1 cellular context compared by ENCODE assay signal in the genomic region with DNA sequence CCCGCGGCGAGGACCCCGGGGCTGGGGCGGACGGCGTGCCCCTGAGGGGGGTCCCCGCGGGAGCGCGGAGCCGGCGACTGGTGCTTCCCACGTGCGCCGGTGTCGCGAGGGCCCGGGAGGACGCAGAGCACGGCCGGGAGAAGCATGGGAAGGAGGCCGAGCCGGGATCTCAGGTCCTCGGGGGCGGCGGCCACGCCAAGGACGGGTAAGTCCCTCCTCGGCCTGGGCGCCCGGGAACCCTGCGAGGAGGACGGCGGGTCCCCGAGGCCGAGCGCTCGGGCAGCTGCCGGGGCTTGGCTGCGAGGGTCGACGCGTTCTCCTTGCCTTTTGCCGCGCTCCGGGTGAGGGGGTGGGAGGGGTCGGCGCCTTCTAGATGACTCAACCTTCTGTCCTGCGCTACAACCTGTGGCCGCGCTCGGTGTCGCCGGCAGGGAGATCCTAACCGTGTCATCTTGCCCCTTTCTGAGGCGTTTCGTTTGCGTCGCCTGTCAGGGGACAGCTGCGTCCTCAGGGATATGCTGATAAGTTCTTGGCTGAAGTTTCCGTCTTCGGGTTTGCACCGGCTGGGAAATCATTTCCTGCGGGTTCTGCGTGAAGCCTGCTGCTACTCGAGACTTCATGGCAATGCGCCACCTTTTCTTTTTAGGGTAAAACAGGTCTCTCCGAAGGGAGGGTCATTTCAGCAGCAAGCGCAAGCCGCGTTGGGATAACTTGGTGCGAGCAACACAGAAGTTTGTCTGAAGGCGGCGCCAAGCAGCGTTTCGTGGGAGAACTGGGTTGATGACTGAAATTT.
A peak's percentile ranks its signal among the peaks of the same experiment; 100 is the strongest.
TF ChIP-seq lines count a peak whose summit lies in the region.

No MANE protein-coding gene starts in this region.

TF ChIP-seq in K562, 482 proteins besides CTCF, POLR2A, EP300 and RAD21 (continued from another document and continues in another):
- TF ChIP-seq, protein P1, sequence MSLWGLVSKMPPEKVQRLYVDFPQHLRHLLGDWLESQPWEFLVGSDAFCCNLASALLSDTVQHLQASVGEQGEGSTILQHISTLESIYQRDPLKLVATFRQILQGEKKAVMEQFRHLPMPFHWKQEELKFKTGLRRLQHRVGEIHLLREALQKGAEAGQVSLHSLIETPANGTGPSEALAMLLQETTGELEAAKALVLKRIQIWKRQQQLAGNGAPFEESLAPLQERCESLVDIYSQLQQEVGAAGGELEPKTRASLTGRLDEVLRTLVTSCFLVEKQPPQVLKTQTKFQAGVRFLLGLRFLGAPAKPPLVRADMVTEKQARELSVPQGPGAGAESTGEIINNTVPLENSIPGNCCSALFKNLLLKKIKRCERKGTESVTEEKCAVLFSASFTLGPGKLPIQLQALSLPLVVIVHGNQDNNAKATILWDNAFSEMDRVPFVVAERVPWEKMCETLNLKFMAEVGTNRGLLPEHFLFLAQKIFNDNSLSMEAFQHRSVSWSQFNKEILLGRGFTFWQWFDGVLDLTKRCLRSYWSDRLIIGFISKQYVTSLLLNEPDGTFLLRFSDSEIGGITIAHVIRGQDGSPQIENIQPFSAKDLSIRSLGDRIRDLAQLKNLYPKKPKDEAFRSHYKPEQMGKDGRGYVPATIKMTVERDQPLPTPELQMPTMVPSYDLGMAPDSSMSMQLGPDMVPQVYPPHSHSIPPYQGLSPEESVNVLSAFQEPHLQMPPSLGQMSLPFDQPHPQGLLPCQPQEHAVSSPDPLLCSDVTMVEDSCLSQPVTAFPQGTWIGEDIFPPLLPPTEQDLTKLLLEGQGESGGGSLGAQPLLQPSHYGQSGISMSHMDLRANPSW (CRISPR knock-in tag; IDR thresholded peaks at IDR 0.05), result 0 out of 2 replicates have a peak, but pooled peaks have one; percentile 31
- no peak for TF ChIP-seq MCM3 (IDR thresholded peaks at IDR 0.05)
- TF ChIP-seq FIP1L1 (IDR thresholded peaks at IDR 0.05; ENCODE audit: low read depth, low read length, poor library complexity, severe bottlenecking), result no peak
- TF ChIP-seq GATAD2A (IDR thresholded peaks at IDR 0.05), result no peak
- no peak for TF ChIP-seq EHMT2 (IDR thresholded peaks at IDR 0.05)
- peak; percentile 61; the same call in 1 of the 2 replicates for TF ChIP-seq LEF1 (IDR thresholded peaks at IDR 0.05)
- no peak for TF ChIP-seq ESRRB (CRISPR knock-in tag; IDR thresholded peaks at IDR 0.05; ENCODE audit: borderline replicate concordance)
- peak; percentile 25; the same call in 1 of the 2 replicates for TF ChIP-seq CTBP1 (IDR thresholded peaks at IDR 0.05; ENCODE audit: borderline replicate concordance)
- TF ChIP-seq, protein P2, sequence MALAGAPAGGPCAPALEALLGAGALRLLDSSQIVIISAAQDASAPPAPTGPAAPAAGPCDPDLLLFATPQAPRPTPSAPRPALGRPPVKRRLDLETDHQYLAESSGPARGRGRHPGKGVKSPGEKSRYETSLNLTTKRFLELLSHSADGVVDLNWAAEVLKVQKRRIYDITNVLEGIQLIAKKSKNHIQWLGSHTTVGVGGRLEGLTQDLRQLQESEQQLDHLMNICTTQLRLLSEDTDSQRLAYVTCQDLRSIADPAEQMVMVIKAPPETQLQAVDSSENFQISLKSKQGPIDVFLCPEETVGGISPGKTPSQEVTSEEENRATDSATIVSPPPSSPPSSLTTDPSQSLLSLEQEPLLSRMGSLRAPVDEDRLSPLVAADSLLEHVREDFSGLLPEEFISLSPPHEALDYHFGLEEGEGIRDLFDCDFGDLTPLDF (CRISPR knock-in tag; IDR thresholded peaks at IDR 0.05), result no peak; the same call in 1 of the 2 replicates
- peak in 1 of 2 experiments; percentile 29; a peak in 1 of 4 replicates for TF ChIP-seq RCOR1 (IDR thresholded peaks at IDR 0.05; ENCODE audit: borderline replicate concordance in 1 of 2, low read depth in 2 of 2, low read length in 2 of 2)
- TF ChIP-seq ZNF586 (CRISPR knock-in tag; conservative IDR thresholded peaks at IDR 0.05), result no peak
- no peak for TF ChIP-seq MXI1 (IDR thresholded peaks at IDR 0.05; ENCODE audit: low read depth, low read length)
- TF ChIP-seq NFYB (IDR thresholded peaks at IDR 0.05; ENCODE audit: extremely low read depth, insufficient read length), result no peak
- TF ChIP-seq JUNB (CRISPR knock-in tag; conservative IDR thresholded peaks at IDR 0.05), result no peak
- peak; percentile 44; the same call in 1 of the 2 replicates for TF ChIP-seq SAFB (IDR thresholded peaks at IDR 0.05; ENCODE audit: borderline replicate concordance, low read depth, low read length)
- TF ChIP-seq KAT8 (IDR thresholded peaks at IDR 0.05; ENCODE audit: low read depth), result no peak
- TF ChIP-seq HDGF (IDR thresholded peaks at IDR 0.05), result no peak
- TF ChIP-seq ZBTB1 (CRISPR knock-in tag; IDR thresholded peaks at IDR 0.05; ENCODE audit: borderline replicate concordance, low read depth), result peak; percentile 63; the same call in 1 of the 2 replicates
- TF ChIP-seq ZBTB17 (CRISPR knock-in tag; IDR thresholded peaks at IDR 0.05), result no peak
- peak; percentile 74; the same call in 1 of the 2 replicates for TF ChIP-seq ZNF12 (CRISPR knock-in tag; IDR thresholded peaks at IDR 0.05)
- no peak for TF ChIP-seq PTRF (tag; IDR thresholded peaks at IDR 0.05)
- TF ChIP-seq NFE2L1 (tag; IDR thresholded peaks at IDR 0.05; ENCODE audit: borderline replicate concordance, low read depth), result no peak
- peak; percentile 24 for TF ChIP-seq FUS (optimal IDR thresholded peaks at IDR 0.05; ENCODE audit: low read depth, low read length)
- TF ChIP-seq, protein P3, sequence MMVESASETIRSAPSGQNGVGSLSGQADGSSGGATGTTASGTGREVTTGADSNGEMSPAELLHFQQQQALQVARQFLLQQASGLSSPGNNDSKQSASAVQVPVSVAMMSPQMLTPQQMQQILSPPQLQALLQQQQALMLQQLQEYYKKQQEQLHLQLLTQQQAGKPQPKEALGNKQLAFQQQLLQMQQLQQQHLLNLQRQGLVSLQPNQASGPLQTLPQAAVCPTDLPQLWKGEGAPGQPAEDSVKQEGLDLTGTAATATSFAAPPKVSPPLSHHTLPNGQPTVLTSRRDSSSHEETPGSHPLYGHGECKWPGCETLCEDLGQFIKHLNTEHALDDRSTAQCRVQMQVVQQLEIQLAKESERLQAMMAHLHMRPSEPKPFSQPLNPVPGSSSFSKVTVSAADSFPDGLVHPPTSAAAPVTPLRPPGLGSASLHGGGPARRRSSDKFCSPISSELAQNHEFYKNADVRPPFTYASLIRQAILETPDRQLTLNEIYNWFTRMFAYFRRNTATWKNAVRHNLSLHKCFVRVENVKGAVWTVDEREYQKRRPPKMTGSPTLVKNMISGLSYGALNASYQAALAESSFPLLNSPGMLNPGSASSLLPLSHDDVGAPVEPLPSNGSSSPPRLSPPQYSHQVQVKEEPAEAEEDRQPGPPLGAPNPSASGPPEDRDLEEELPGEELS (CRISPR knock-in tag; IDR thresholded peaks at IDR 0.05; ENCODE audit: borderline replicate concordance), result no peak; the same call in 1 of the 2 replicates
- TF ChIP-seq, protein P4, sequence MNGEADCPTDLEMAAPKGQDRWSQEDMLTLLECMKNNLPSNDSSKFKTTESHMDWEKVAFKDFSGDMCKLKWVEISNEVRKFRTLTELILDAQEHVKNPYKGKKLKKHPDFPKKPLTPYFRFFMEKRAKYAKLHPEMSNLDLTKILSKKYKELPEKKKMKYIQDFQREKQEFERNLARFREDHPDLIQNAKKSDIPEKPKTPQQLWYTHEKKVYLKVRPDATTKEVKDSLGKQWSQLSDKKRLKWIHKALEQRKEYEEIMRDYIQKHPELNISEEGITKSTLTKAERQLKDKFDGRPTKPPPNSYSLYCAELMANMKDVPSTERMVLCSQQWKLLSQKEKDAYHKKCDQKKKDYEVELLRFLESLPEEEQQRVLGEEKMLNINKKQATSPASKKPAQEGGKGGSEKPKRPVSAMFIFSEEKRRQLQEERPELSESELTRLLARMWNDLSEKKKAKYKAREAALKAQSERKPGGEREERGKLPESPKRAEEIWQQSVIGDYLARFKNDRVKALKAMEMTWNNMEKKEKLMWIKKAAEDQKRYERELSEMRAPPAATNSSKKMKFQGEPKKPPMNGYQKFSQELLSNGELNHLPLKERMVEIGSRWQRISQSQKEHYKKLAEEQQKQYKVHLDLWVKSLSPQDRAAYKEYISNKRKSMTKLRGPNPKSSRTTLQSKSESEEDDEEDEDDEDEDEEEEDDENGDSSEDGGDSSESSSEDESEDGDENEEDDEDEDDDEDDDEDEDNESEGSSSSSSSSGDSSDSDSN (IDR thresholded peaks at IDR 0.05; ENCODE audit: borderline replicate concordance in 1 of 2, low read depth in 2 of 2, low read length in 2 of 2), result peak in 1 of 2 experiments; percentile 24; a peak in 2 of 4 replicates
- 0 out of 2 replicates have a peak, but pooled peaks have one; percentile 15 for TF ChIP-seq STAG1 (CRISPR knock-in tag; IDR thresholded peaks at IDR 0.05; ENCODE audit: borderline replicate concordance)
- TF ChIP-seq, protein P5, sequence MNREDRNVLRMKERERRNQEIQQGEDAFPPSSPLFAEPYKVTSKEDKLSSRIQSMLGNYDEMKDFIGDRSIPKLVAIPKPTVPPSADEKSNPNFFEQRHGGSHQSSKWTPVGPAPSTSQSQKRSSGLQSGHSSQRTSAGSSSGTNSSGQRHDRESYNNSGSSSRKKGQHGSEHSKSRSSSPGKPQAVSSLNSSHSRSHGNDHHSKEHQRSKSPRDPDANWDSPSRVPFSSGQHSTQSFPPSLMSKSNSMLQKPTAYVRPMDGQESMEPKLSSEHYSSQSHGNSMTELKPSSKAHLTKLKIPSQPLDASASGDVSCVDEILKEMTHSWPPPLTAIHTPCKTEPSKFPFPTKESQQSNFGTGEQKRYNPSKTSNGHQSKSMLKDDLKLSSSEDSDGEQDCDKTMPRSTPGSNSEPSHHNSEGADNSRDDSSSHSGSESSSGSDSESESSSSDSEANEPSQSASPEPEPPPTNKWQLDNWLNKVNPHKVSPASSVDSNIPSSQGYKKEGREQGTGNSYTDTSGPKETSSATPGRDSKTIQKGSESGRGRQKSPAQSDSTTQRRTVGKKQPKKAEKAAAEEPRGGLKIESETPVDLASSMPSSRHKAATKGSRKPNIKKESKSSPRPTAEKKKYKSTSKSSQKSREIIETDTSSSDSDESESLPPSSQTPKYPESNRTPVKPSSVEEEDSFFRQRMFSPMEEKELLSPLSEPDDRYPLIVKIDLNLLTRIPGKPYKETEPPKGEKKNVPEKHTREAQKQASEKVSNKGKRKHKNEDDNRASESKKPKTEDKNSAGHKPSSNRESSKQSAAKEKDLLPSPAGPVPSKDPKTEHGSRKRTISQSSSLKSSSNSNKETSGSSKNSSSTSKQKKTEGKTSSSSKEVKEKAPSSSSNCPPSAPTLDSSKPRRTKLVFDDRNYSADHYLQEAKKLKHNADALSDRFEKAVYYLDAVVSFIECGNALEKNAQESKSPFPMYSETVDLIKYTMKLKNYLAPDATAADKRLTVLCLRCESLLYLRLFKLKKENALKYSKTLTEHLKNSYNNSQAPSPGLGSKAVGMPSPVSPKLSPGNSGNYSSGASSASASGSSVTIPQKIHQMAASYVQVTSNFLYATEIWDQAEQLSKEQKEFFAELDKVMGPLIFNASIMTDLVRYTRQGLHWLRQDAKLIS (CRISPR knock-in tag; IDR thresholded peaks at IDR 0.05), result peak; percentile 65; the same call in 1 of the 2 replicates
- TF ChIP-seq RB1 (IDR thresholded peaks at IDR 0.05; ENCODE audit: low read depth), result peak; percentile 33; the same call in 1 of the 2 replicates
- TF ChIP-seq NRF1 (conservative IDR thresholded peaks at IDR 0.05 in 1 of 2, IDR thresholded peaks at IDR 0.05 in 1 of 2), result peak; percentile 60 to 61
- no peak for TF ChIP-seq ZNF3 (CRISPR knock-in tag; IDR thresholded peaks at IDR 0.05)
- peak; percentile 42 for TF ChIP-seq TBP (optimal IDR thresholded peaks at IDR 0.05; ENCODE audit: low read depth, low read length)
- TF ChIP-seq ZNF384 (IDR thresholded peaks at IDR 0.05; ENCODE audit: low read depth, low read length), result no peak
- TF ChIP-seq, protein P6, sequence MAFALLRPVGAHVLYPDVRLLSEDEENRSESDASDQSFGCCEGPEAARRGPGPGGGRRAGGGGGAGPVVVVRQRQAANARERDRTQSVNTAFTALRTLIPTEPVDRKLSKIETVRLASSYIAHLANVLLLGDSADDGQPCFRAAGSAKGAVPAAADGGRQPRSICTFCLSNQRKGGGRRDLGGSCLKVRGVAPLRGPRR (CRISPR knock-in tag; IDR thresholded peaks at IDR 0.05), result no peak
- TF ChIP-seq, protein P7, sequence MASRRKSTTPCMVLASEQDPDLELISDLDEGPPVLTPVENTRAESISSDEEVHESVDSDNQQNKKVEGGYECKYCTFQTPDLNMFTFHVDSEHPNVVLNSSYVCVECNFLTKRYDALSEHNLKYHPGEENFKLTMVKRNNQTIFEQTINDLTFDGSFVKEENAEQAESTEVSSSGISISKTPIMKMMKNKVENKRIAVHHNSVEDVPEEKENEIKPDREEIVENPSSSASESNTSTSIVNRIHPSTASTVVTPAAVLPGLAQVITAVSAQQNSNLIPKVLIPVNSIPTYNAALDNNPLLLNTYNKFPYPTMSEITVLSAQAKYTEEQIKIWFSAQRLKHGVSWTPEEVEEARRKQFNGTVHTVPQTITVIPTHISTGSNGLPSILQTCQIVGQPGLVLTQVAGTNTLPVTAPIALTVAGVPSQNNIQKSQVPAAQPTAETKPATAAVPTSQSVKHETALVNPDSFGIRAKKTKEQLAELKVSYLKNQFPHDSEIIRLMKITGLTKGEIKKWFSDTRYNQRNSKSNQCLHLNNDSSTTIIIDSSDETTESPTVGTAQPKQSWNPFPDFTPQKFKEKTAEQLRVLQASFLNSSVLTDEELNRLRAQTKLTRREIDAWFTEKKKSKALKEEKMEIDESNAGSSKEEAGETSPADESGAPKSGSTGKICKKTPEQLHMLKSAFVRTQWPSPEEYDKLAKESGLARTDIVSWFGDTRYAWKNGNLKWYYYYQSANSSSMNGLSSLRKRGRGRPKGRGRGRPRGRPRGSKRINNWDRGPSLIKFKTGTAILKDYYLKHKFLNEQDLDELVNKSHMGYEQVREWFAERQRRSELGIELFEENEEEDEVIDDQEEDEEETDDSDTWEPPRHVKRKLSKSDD (conservative IDR thresholded peaks at IDR 0.05; ENCODE audit: low read length), result no peak
- no peak for TF ChIP-seq ZNF778 (CRISPR knock-in tag; IDR thresholded peaks at IDR 0.05)
- no peak for TF ChIP-seq KLF10 (CRISPR knock-in tag; IDR thresholded peaks at IDR 0.05)
- TF ChIP-seq, protein P8, sequence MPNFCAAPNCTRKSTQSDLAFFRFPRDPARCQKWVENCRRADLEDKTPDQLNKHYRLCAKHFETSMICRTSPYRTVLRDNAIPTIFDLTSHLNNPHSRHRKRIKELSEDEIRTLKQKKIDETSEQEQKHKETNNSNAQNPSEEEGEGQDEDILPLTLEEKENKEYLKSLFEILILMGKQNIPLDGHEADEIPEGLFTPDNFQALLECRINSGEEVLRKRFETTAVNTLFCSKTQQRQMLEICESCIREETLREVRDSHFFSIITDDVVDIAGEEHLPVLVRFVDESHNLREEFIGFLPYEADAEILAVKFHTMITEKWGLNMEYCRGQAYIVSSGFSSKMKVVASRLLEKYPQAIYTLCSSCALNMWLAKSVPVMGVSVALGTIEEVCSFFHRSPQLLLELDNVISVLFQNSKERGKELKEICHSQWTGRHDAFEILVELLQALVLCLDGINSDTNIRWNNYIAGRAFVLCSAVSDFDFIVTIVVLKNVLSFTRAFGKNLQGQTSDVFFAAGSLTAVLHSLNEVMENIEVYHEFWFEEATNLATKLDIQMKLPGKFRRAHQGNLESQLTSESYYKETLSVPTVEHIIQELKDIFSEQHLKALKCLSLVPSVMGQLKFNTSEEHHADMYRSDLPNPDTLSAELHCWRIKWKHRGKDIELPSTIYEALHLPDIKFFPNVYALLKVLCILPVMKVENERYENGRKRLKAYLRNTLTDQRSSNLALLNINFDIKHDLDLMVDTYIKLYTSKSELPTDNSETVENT (CRISPR knock-in tag; IDR thresholded peaks at IDR 0.05), result peak; percentile 69; the same call in 1 of the 2 replicates
- TF ChIP-seq MEIS2 (IDR thresholded peaks at IDR 0.05; ENCODE audit: partially characterized antibody), result no peak
- no peak for TF ChIP-seq ZNF212 (CRISPR knock-in tag; IDR thresholded peaks at IDR 0.05)
- no peak for TF ChIP-seq NELFE (IDR thresholded peaks at IDR 0.05; ENCODE audit: insufficient read depth, insufficient read length)
- TF ChIP-seq SUPT5H (IDR thresholded peaks at IDR 0.05), result no peak
